In genomic region chr7:158749396-158749795, GRCh38 we compare ENCODE assay signal across 26 cellular contexts.
"Had no signal": no experiment of that assay in that cellular context is flagged by ENCODE, and none has a peak within 500 bp of the region (broad histone marks: within the 10 kb centered on the region; RNA-seq: fewer than 3 reads in every experiment).

No MANE protein-coding gene starts in this region.

- H3K9me3 ChIP-seq: heart right ventricle, left ventricle myocardium inferior, pancreas, prostate gland, suprapubic skin, thoracic aorta, tibial artery, upper lobe of left lung had no signal

- H3K27ac ChIP-seq: heart right ventricle, hepatocyte, left ventricle myocardium inferior, pancreas, prostate gland, skin epidermis, suprapubic skin, thoracic aorta, tibial artery, upper lobe of left lung had no signal

- H3K27ac Mint-ChIP-seq: mesothelial cell of epicardium; stimulated activated effector memory CD8-positive, alpha-beta T cell treated with anti-CD3 and anti-CD28 coated beads, Interleukin-12 subunit alpha, Interleukin-12 subunit beta, amount 100 ng/mL, for 72 hours; stimulated activated naive CD8-positive, alpha-beta T cell treated with anti-CD3 and anti-CD28 coated beads, Interleukin-15, Interleukin-2, amounts not matched to agents 100 ng/mL and 50 ng/mL, for 24 hours had no signal

- H3K36me3 ChIP-seq: prostate gland had no signal

- H3K27me3 Mint-ChIP-seq: naive B cell; natural killer cell treated with Interleukin-12 subunit alpha and Interleukin-12 subunit beta and Interleukin-15 and Interleukin-18, amount 100 ng/mL, for 72 hours; stimulated activated naive CD8-positive, alpha-beta T cell treated with anti-CD3 and anti-CD28 coated beads, Interleukin-15, Interleukin-2, amounts not matched to agents 100 ng/mL and 50 ng/mL, for 24 hours had no signal

- H3K4me3 Mint-ChIP-seq: mesothelial cell of epicardium; naive B cell; natural killer cell treated with Interleukin-12 subunit alpha and Interleukin-12 subunit beta and Interleukin-15 and Interleukin-18, amount 100 ng/mL, for 72 hours; stimulated activated effector memory CD8-positive, alpha-beta T cell treated with anti-CD3 and anti-CD28 coated beads, Interleukin-12 subunit alpha, Interleukin-12 subunit beta, amount 100 ng/mL, for 72 hours; stimulated activated naive CD8-positive, alpha-beta T cell treated with anti-CD3 and anti-CD28 coated beads, Interleukin-15, Interleukin-2, amounts not matched to agents 100 ng/mL and 50 ng/mL, for 24 hours had no signal

- H3K4me3 ChIP-seq: heart right ventricle, hepatocyte, left ventricle myocardium inferior, lung, pancreas, prostate gland, skin epidermis, suprapubic skin, thoracic aorta, tibial artery, upper lobe of left lung had no signal

- H3K4me1 ChIP-seq: pancreas, prostate gland, suprapubic skin, tibial artery, upper lobe of left lung had no signal

- H3K9me3 Mint-ChIP-seq: mesothelial cell of epicardium; naive B cell; natural killer cell treated with Interleukin-12 subunit alpha and Interleukin-12 subunit beta and Interleukin-15 and Interleukin-18, amount 100 ng/mL, for 72 hours; stimulated activated effector memory CD8-positive, alpha-beta T cell treated with anti-CD3 and anti-CD28 coated beads, Interleukin-12 subunit alpha, Interleukin-12 subunit beta, amount 100 ng/mL, for 72 hours; stimulated activated naive CD8-positive, alpha-beta T cell treated with anti-CD3 and anti-CD28 coated beads, Interleukin-15, Interleukin-2, amounts not matched to agents 100 ng/mL and 50 ng/mL, for 24 hours had no signal

- DNase-seq: heart right ventricle; islet precursor cell; left ventricle myocardium inferior; mesendoderm; naive B cell; pancreas; posterior cingulate gyrus; retina; right cardiac atrium; stimulated activated CD4-positive, alpha-beta T cell treated with anti-CD3 and anti-CD28 coated beads, Interleukin-12 subunit alpha, Interleukin-12 subunit beta, amount 100 ng/mL, for 4 hours; stimulated activated CD4-positive, alpha-beta T cell treated with anti-CD3 and anti-CD28 coated beads, Interleukin-15, amount 100 ng/mL, for 24 hours; stimulated activated CD4-positive, alpha-beta T cell treated with anti-CD3 and anti-CD28 coated beads, Interleukin-2, amount 100 ng/mL, for 24 hours; stimulated activated CD4-positive, alpha-beta T cell treated with anti-CD3 and anti-CD28 coated beads, Interleukin-4, amount 100 ng/mL, for 1 hour; stimulated activated naive CD4-positive, alpha-beta T cell; tibial artery; upper lobe of left lung had no signal

- H3K4me1 Mint-ChIP-seq: mesothelial cell of epicardium; naive B cell; stimulated activated effector memory CD8-positive, alpha-beta T cell treated with anti-CD3 and anti-CD28 coated beads, Interleukin-12 subunit alpha, Interleukin-12 subunit beta, amount 100 ng/mL, for 72 hours had no signal

- H3K4me2 ChIP-seq: hepatocyte had no signal

- H2AFZ ChIP-seq: hepatocyte had no signal

- H3K79me2 ChIP-seq: hepatocyte had no signal

- H3K27me3 ChIP-seq: heart right ventricle, hepatocyte, pancreas, suprapubic skin, tibial artery, upper lobe of left lung had no signal
